Comparison of ENCODE assay signal across 1 cellular context in the genomic region with DNA sequence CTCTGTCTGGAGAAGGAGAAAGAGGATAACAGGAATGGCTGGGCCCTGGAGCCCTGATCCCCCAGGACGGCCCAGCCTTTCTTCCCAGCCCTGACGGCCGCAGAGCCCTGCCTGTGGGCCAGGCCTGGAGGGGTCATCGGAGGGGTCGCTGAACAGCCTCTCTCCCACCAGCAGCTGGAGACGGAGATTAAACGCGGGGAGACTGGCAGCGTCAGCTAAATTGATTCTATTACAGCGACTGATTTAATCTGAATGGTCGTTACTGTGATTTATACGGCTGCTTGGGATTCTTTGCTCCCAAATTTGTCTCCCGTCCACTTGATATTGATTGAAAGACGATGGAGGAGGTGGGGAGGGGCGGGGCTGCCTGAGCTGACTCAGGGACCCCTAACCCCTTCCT.
TF ChIP-seq lines count a peak whose summit lies in the region.

No MANE protein-coding gene starts in this region.

TF ChIP-seq in SK-N-SH treated with all-trans-retinoic acid at 6 μM for 48 hours, 23 proteins besides CTCF, POLR2A, EP300 and RAD21 (continued from another document):
- TF ChIP-seq, protein P1, sequence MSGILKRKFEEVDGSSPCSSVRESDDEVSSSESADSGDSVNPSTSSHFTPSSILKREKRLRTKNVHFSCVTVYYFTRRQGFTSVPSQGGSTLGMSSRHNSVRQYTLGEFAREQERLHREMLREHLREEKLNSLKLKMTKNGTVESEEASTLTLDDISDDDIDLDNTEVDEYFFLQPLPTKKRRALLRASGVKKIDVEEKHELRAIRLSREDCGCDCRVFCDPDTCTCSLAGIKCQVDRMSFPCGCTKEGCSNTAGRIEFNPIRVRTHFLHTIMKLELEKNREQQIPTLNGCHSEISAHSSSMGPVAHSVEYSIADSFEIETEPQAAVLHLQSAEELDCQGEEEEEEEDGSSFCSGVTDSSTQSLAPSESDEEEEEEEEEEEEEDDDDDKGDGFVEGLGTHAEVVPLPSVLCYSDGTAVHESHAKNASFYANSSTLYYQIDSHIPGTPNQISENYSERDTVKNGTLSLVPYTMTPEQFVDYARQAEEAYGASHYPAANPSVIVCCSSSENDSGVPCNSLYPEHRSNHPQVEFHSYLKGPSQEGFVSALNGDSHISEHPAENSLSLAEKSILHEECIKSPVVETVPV (CRISPR knock-in tag; IDR thresholded peaks at IDR 0.05): no peak
- TF ChIP-seq ZFP3 (CRISPR knock-in tag; IDR thresholded peaks at IDR 0.05) (no peak), ZNF8 (CRISPR knock-in tag; IDR thresholded peaks at IDR 0.05) (no peak), OSR1 (CRISPR knock-in tag; IDR thresholded peaks at IDR 0.05) (no peak), CSDC2 (CRISPR knock-in tag; IDR thresholded peaks at IDR 0.05) (no peak), GLIS3 (CRISPR knock-in tag; IDR thresholded peaks at IDR 0.05) (no peak), ZFP30 (CRISPR knock-in tag; IDR thresholded peaks at IDR 0.05) (no peak), ISL1 (CRISPR knock-in tag; IDR thresholded peaks at IDR 0.05) (no peak)
- TF ChIP-seq, protein P2, sequence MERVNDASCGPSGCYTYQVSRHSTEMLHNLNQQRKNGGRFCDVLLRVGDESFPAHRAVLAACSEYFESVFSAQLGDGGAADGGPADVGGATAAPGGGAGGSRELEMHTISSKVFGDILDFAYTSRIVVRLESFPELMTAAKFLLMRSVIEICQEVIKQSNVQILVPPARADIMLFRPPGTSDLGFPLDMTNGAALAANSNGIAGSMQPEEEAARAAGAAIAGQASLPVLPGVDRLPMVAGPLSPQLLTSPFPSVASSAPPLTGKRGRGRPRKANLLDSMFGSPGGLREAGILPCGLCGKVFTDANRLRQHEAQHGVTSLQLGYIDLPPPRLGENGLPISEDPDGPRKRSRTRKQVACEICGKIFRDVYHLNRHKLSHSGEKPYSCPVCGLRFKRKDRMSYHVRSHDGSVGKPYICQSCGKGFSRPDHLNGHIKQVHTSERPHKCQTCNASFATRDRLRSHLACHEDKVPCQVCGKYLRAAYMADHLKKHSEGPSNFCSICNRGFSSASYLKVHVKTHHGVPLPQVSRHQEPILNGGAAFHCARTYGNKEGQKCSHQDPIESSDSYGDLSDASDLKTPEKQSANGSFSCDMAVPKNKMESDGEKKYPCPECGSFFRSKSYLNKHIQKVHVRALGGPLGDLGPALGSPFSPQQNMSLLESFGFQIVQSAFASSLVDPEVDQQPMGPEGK (CRISPR knock-in tag; IDR thresholded peaks at IDR 0.05; ENCODE audit: borderline replicate concordance): no peak
- TF ChIP-seq, protein P3, sequence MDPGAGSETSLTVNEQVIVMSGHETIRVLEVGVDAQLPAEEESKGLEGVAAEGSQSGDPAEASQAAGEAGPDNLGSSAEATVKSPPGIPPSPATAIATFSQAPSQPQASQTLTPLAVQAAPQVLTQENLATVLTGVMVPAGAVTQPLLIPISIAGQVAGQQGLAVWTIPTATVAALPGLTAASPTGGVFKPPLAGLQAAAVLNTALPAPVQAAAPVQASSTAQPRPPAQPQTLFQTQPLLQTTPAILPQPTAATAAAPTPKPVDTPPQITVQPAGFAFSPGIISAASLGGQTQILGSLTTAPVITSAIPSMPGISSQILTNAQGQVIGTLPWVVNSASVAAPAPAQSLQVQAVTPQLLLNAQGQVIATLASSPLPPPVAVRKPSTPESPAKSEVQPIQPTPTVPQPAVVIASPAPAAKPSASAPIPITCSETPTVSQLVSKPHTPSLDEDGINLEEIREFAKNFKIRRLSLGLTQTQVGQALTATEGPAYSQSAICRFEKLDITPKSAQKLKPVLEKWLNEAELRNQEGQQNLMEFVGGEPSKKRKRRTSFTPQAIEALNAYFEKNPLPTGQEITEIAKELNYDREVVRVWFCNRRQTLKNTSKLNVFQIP (CRISPR knock-in tag; IDR thresholded peaks at IDR 0.05; ENCODE audit: borderline replicate concordance, low read depth): no peak
